23 cellular contexts compared by ENCODE assay signal in the genomic region with DNA sequence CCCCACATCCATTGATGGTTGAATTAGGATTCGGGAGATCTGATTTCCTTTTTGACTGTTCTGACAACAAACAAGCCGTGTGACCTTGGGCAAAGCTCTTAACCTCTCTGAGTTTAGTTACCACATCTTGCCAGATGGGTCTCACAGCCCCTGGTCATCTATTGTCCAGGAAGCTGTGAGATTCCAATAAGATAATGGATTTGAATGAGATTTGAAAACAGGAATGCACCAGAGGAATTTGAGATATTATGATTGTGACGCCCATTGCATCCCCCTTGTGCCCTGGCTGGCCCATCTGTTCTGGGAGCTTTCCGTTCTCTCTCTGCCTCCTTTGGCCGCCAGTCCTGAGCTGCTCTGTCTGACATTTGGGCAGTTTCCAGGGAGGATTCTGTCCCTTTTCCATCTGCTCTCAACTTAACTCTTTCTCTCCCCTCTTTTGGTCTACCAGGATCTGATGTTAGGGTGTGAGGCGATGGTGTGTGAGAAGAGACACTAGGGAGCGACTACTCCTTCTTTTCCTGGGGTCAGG. TPM values are rescaled to one million over a fixed set of nuclear protein-coding genes. Genes with fewer than 3 reads are reported as not detected.
DNase-seq lines count a peak whose midpoint lies in the region; ATAC-seq and TF ChIP-seq lines count a peak whose summit lies in the region.
"Had no signal": no experiment of that assay in that cellular context is flagged by ENCODE, and none has a peak within 500 bp of the region (broad histone marks: within the 10 kb centered on the region; RNA-seq: fewer than 3 reads in every experiment).

No MANE protein-coding gene starts in this region.

- H3K9me2 ChIP-seq in SK-N-SH: no peaks in the 10 kb centered on the region

- no peaks in the 10 kb centered on the region for H3F3A ChIP-seq in SK-N-SH (replicated peaks; ENCODE audit: insufficient read depth)

- in situ Hi-C loops in mammary epithelial cell (cut with MboI; ENCODE audit: low sequenced_read_pairs in 2 of 2): no loop called here

- H3K4me3 Mint-ChIP-seq in progenitor cell of endocrine pancreas (ENCODE audit: low read depth): no peak overlapping the region
- H3K4me3 Mint-ChIP-seq: CD14-positive monocyte had no signal

- H3K4me3 ChIP-seq in SK-N-SH (ENCODE audit: low read depth in 2 of 2, low read length in 1 of 2) (no peak overlapping the region), ectodermal cell (ENCODE audit: insufficient read depth, low read depth, low read length) (no peak overlapping the region), stomach (no peak overlapping the region), mammary epithelial cell (replicated peaks in 1 of 3; ENCODE audit: insufficient read depth in 1 of 3, low read depth in 2 of 3, low read length in 3 of 3) (no peak overlapping the region)
- H3K4me3 ChIP-seq: GM12878, PC-9 had no signal

- peak overlapping the region; percentile 54 for H3K27ac Mint-ChIP-seq in progenitor cell of endocrine pancreas
- H3K27ac Mint-ChIP-seq: CD14-positive monocyte had no signal

- TF ChIP-seq CTCF in SK-N-SH (IDR thresholded peaks at IDR 0.05): no peak
- TF ChIP-seq CTCF in progenitor cell of endocrine pancreas (IDR thresholded peaks at IDR 0.05; ENCODE audit: unreplicated experiment): no peak
- no peak for TF ChIP-seq CTCF in stomach (IDR thresholded peaks at IDR 0.05)
- no peak for TF ChIP-seq CTCF in mammary epithelial cell (conservative IDR thresholded peaks at IDR 0.05 in 1 of 2, IDR thresholded peaks at IDR 0.05 in 1 of 2; ENCODE audit: extremely low read depth in 1 of 2, insufficient read depth in 1 of 2, low read depth in 1 of 2, low read length in 2 of 2)

- H3K27me3 Mint-ChIP-seq in progenitor cell of endocrine pancreas: peaks cover 20% of the 10 kb centered on the region

- no peaks in the 10 kb centered on the region for H3K79me2 ChIP-seq in SK-N-SH (ENCODE audit: insufficient read depth)
- no peaks in the 10 kb centered on the region for H3K79me2 ChIP-seq in mammary epithelial cell (ENCODE audit: insufficient read depth, low read length)

- 11% methylated on average over 7 of the region's 7 CpGs for WGBS in SK-N-SH (ENCODE audit: low lambda C conversion rate)
- 82 to 85% methylated on average over 7 of the region's 7 CpGs for WGBS in ectodermal cell, 2 experiments
- 30 to 46% (median 44%) methylated on average over 7 of the region's 7 CpGs for WGBS in stomach, 5 donors
- 23% methylated on average over 7 of the region's 7 CpGs for WGBS in mammary epithelial cell (ENCODE audit: low coverage, missing lambda C conversion rate)

- intact Hi-C loops in stomach (cut with DNase I; ENCODE audit: low total_unique reads) (no loop called here), mammary epithelial cell (cut with micrococcal nuclease) (no loop called here)

- no TSS peak for BruUV-seq in mammary epithelial cell (replicated peaks; lab: Mats Ljungman, UMichigan)

- TF ChIP-seq EP300 in SK-N-SH (IDR thresholded peaks at IDR 0.05; ENCODE audit: borderline replicate concordance in 1 of 2, low read depth in 1 of 2, low read length in 1 of 2) (no peak; a peak in 1 of 4 replicates), stomach (IDR thresholded peaks at IDR 0.05) (no peak)

- H3K36me3 ChIP-seq in SK-N-SH (replicated peaks in 1 of 2; ENCODE audit: control insufficient read depth in 1 of 2, insufficient read depth in 2 of 2, low read length in 1 of 2) (no peaks in the 10 kb centered on the region), ectodermal cell (ENCODE audit: control insufficient read depth, insufficient read depth, low read length) (no peaks in the 10 kb centered on the region), stomach (no peaks in the 10 kb centered on the region), mammary epithelial cell (ENCODE audit: insufficient read depth, low read length) (no peaks in the 10 kb centered on the region)

- H3K4me1 Mint-ChIP-seq in progenitor cell of endocrine pancreas (ENCODE audit: low read depth): peaks cover 5% of the 10 kb centered on the region
- H3K4me1 Mint-ChIP-seq: CD14-positive monocyte had no signal

- H3K9me3 ChIP-seq in SK-N-SH (no peaks in the 10 kb centered on the region), ectodermal cell (ENCODE audit: control insufficient read depth, low read length) (no peaks in the 10 kb centered on the region), stomach (peaks cover 0 to 14% (median 10%) of the 10 kb centered on the region in 4 donors), mammary epithelial cell (replicated peaks; ENCODE audit: insufficient read depth, low read length) (no peaks in the 10 kb centered on the region)

- H3K9ac ChIP-seq in SK-N-SH: no peak overlapping the region
- H3K9ac ChIP-seq in mammary epithelial cell (ENCODE audit: insufficient read depth, low read length): no peak overlapping the region

- H3K27ac ChIP-seq in SK-N-SH (ENCODE audit: low read depth in 2 of 2, low read length in 1 of 2) (peak overlapping the region in 1 of 2 experiments; percentile 84; a peak in 2 of 4 replicates), ectodermal cell (ENCODE audit: insufficient read depth, low read depth, low read length, poor library complexity, severe bottlenecking) (peak overlapping the region; percentile 22), stomach (no peak overlapping the region), mammary epithelial cell (ENCODE audit: insufficient read depth, low read depth, low read length) (no peak overlapping the region)
- H3K27ac ChIP-seq: HL-60, PC-9, RWPE1 had no signal

- H4K20me1 ChIP-seq in SK-N-SH (ENCODE audit: insufficient read depth) (no peaks in the 10 kb centered on the region), mammary epithelial cell (ENCODE audit: insufficient read depth, low read length) (no peaks in the 10 kb centered on the region)

- ATAC-seq in GM21737 (IDR thresholded peaks at IDR 0.05; ENCODE audit: unreplicated experiment): no peak
- ATAC-seq: GM12878 had no signal

- H3K36me3 Mint-ChIP-seq in progenitor cell of endocrine pancreas (ENCODE audit: insufficient read depth): no peaks in the 10 kb centered on the region
- H3K36me3 Mint-ChIP-seq: CD14-positive monocyte had no signal

- POLR2A ChIA-PET in SK-N-SH (lab: Yijun Ruan, JAX): interaction anchor here (1.1 to 2.2 kb wide), 3 partner anchors 21 to 66 kb away, joined by 4 to 10 read pairs (median 6); a partner anchor contains a TSS

- H3K4me2 ChIP-seq in SK-N-SH: no peak overlapping the region
- no peak overlapping the region for H3K4me2 ChIP-seq in mammary epithelial cell (ENCODE audit: insufficient read depth, low read depth, low read length)
- H3K4me2 ChIP-seq: PC-9 had no signal

- DNase-seq in NCI-H2171 treated with DMSO at 0.1 percent for 48 hours (lab: John Stamatoyannopoulos, UW): peak; percentile 24
- no peak for DNase-seq in NCI-H2171 (lab: John Stamatoyannopoulos, UW)
- peak; percentile 21 for DNase-seq in SK-N-SH
- no peak for DNase-seq in progenitor cell of endocrine pancreas (ENCODE audit: low spot score, unreplicated experiment)
- DNase-seq in stomach: no peak
- DNase-seq in mammary epithelial cell: no peak
- DNase-seq: 8988T, H7, NCI-H1417, NCI-H187, NCI-H2107, PC-9, SIG-M5 had no signal

- no peaks in the 10 kb centered on the region for H3K9me3 Mint-ChIP-seq in progenitor cell of endocrine pancreas (ENCODE audit: low read depth)

- H2AFZ ChIP-seq in SK-N-SH (ENCODE audit: low read depth): no peak overlapping the region
- H2AFZ ChIP-seq in mammary epithelial cell (ENCODE audit: low read depth, low read length): no peak overlapping the region
- H2AFZ ChIP-seq: PC-9 had no signal

- dilution Hi-C loops in mammary epithelial cell (cut with HindIII; ENCODE audit: low sequenced_read_pairs): no loop called here

- no peak for TF ChIP-seq POLR2A in stomach (IDR thresholded peaks at IDR 0.05)

- H3K4me1 ChIP-seq in SK-N-SH (ENCODE audit: control insufficient read depth in 1 of 2, insufficient read depth in 2 of 2, low read depth in 1 of 2, low read length in 1 of 2): peaks cover 0 to 61% of the 10 kb centered on the region in 2 experiments; a peak in 2 of 4 replicates
- peaks cover 51% of the 10 kb centered on the region for H3K4me1 ChIP-seq in ectodermal cell (ENCODE audit: control insufficient read depth, insufficient read depth, low read length)
- H3K4me1 ChIP-seq in stomach: peaks cover 0 to 8% (median 3%) of the 10 kb centered on the region in 4 donors
- no peaks in the 10 kb centered on the region for H3K4me1 ChIP-seq in mammary epithelial cell (ENCODE audit: insufficient read depth, low read length)

- CTCF ChIA-PET in SK-N-SH (lab: Yijun Ruan, JAX) (interaction anchor here (0.5 to 3.6 kb wide), 9 partner anchors 21 to 407 kb away, joined by 3 to 12 read pairs (median 5); a partner anchor contains a TSS), mammary epithelial cell (lab: Charles Lee; ENCODE audit: low non-redundant PET) (no interaction called here)

- TF ChIP-seq RAD21 in SK-N-SH (IDR thresholded peaks at IDR 0.05; ENCODE audit: low read length): no peak

- no peaks in the 10 kb centered on the region for H3K27me3 ChIP-seq in SK-N-SH (ENCODE audit: insufficient read depth)
- H3K27me3 ChIP-seq in ectodermal cell (ENCODE audit: control insufficient read depth, insufficient read depth, low read length, poor library complexity, severe bottlenecking): no peaks in the 10 kb centered on the region
- H3K27me3 ChIP-seq in stomach: peaks cover 0 to 71% (median 24%) of the 10 kb centered on the region in 3 donors
- H3K27me3 ChIP-seq in mammary epithelial cell (ENCODE audit: insufficient read depth, low read length): no peaks in the 10 kb centered on the region

TF ChIP-seq in SK-N-SH, 30 proteins besides CTCF, POLR2A, EP300 and RAD21 (continues in another document):
- no peak for TF ChIP-seq FOXM1 (IDR thresholded peaks at IDR 0.05; ENCODE audit: low read depth)
- TF ChIP-seq, protein P1, sequence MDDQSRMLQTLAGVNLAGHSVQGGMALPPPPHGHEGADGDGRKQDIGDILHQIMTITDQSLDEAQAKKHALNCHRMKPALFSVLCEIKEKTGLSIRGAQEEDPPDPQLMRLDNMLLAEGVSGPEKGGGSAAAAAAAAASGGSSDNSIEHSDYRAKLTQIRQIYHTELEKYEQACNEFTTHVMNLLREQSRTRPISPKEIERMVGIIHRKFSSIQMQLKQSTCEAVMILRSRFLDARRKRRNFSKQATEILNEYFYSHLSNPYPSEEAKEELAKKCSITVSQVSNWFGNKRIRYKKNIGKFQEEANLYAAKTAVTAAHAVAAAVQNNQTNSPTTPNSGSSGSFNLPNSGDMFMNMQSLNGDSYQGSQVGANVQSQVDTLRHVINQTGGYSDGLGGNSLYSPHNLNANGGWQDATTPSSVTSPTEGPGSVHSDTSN (IDR thresholded peaks at IDR 0.05): no peak

RNA-seq across cellular contexts. Expression of a gene that starts 24.6 kb away (rescaled TPM):
- 0.03 and 0.05 TPM in 2 replicates for polyA plus RNA-seq in SK-N-SH (2012; rRNA removed)
- polyA plus RNA-seq in SK-N-SH (2012; cell fraction: cytosol; rRNA removed): 0.04 and 0.09 TPM in 2 replicates
- 0.08 and 0.13 TPM in 2 replicates for polyA plus RNA-seq in SK-N-SH (2012; cell fraction: nucleus; rRNA removed)
- 1.6 TPM for polyA plus RNA-seq in ectodermal cell (2013, experiment 1 of 4)
- 1.9 TPM for polyA plus RNA-seq in ectodermal cell (2013, experiment 2 of 4)
- 1.9 TPM for polyA plus RNA-seq in ectodermal cell (2013, experiment 3 of 4)
- polyA plus RNA-seq in ectodermal cell (2013, experiment 4 of 4): 2.4 TPM
- 2.1 and 2.4 TPM in 2 replicates for total RNA-seq in progenitor cell of endocrine pancreas
- total RNA-seq in stomach: 1 to 10 TPM in 1 of 5 donors, under 1 TPM in 2, not detected in 2; 0.18 to 2.6 (median 0.45) TPM
- polyA plus RNA-seq in stomach: under 1 TPM; 0.05 to 0.25 (median 0.15) TPM
- not detected for total RNA-seq in mammary epithelial cell
- polyA plus RNA-seq in mammary epithelial cell: not detected
- not detected for polyA minus RNA-seq in mammary epithelial cell
- total RNA-seq: GM12878, HT1080, M059J, NCI-H460, PC-9 had no signal
- polyA plus RNA-seq: AG04450, CD14-positive monocyte had no signal

Comparison
In these comparisons a context has a peak if more than half of its experiments do, and no peak if none do; other contexts are left out.
1. DNase-seq: peak in NCI-H2171 treated with DMSO at 0.1 percent for 48 hours (single experiment) and SK-N-SH (single experiment); none in NCI-H2171 (single experiment), progenitor cell of endocrine pancreas (single experiment), stomach (single experiment) and mammary epithelial cell (single experiment).